ENCODE assay signal across 9 cellular contexts in the genomic region with DNA sequence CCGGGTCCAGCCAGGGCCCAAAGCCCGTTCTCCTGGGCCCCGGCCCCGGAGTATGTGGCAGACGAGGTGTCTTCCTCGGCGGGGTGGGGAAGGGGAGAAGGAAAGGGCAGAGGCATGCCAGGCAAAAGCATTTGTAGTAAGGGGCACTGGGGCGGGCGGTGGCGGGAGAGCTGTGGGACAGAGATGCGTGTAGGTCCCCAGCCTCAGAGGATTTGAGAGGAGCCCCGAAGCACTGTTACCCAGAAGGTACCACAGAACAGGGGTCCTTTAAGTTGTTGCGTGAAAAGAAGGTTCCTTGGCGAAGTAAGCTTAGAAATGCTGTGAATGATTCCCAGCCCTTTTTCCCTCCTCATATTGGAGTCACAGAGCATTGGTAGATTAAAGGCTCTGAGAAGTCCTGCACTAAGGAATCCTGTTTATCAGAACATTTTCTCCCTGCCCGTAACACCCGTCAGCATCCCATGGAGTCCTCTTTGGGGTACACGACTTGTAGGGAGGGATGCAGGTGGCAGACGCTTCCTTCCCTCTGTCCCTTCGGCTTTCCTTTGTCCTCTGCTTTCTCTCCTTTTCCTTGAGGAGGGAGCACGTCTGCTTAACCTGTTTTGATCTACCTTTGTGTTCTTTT. TPM values are rescaled to one million over a fixed set of nuclear protein-coding genes. Genes with fewer than 3 reads are reported as not detected.
DNase-seq lines count a peak whose midpoint lies in the region; ATAC-seq, FAIRE-seq and TF ChIP-seq lines count a peak whose summit lies in the region.
"Had no signal": no experiment of that assay in that cellular context is flagged by ENCODE, and none has a peak within 500 bp of the region (broad histone marks: within the 10 kb centered on the region; RNA-seq: fewer than 3 reads in every experiment).

No MANE protein-coding gene starts in this region.

- no peak for TF ChIP-seq POLR2A in gastrocnemius medialis (IDR thresholded peaks at IDR 0.05)

- in situ Hi-C loops in gastrocnemius medialis (cut with MboI; ENCODE audit: low sequenced_read_pairs in 4 of 4), result loop anchor here in 1 of 4 donors (10.0 kb wide), 1 partner anchor 149 kb away; no protein-coding TSS in a partner anchor

- H3K27me3 Mint-ChIP-seq in T-cell, result peaks cover 5 to 9% of the 10 kb centered on the region in 2 donors

- POLR2A ChIA-PET in T-cell (lab: Charles Lee), result interaction anchor here (0.5 kb wide), 2 partner anchors 66 to 355 kb away, joined by 4 to 13 read pairs; no protein-coding TSS in a partner anchor

- peaks cover 0 to 3% of the 10 kb centered on the region in 2 donors for H3K36me3 ChIP-seq in gastrocnemius medialis

- FAIRE-seq in GM19239 (lab: Jason Lieb, UNC), result no peak

- DNase-seq in T-cell (no peak), fibroblast of villous mesenchyme (ENCODE audit: low read depth) (peak; percentile 17), gastrocnemius medialis (no peak), germinal center (ENCODE audit: low spot score) (no peak), GM19239 (ENCODE audit: insufficient read length, low spot score) (no peak), A172 (ENCODE audit: low spot score) (no peak)
- DNase-seq: NCI-H1436 had no signal

- no peak for TF ChIP-seq CTCF in GM12875 (IDR thresholded peaks at IDR 0.05; ENCODE audit: borderline replicate concordance, insufficient read depth, low read depth, low read length)
- TF ChIP-seq CTCF in fibroblast of villous mesenchyme (IDR thresholded peaks at IDR 0.05; ENCODE audit: insufficient read depth, low read depth, low read length), result no peak
- no peak for TF ChIP-seq CTCF in gastrocnemius medialis (IDR thresholded peaks at IDR 0.05 in 4 of 5, conservative IDR thresholded peaks at IDR 0.05 in 1 of 5)

- H3K27ac Mint-ChIP-seq in T-cell, result peak overlapping the region; percentile 61 to 72

- H3K27me3 ChIP-seq in gastrocnemius medialis, result no peaks in the 10 kb centered on the region

- ATAC-seq in T-cell (replicated peaks in 1 of 4) (no peak), gastrocnemius medialis (peak; percentile 1 to 12)
- ATAC-seq in activated CD4-positive, CD25-positive, alpha-beta regulatory T cell treated with anti-CD3 and anti-CD28 coated beads, Interleukin-2, amount 50 U/mL, for 24 hours, result no peak

- H3K4me1 Mint-ChIP-seq in T-cell, result peaks cover 14 to 23% (median 16%) of the 10 kb centered on the region in 3 donors

- CTCF ChIA-PET in T-cell (lab: Charles Lee), result interaction anchor here (0.5 to 2.4 kb wide), 6 partner anchors 61 to 307 kb away, joined by 4 to 13 read pairs (median 6); a partner anchor contains a TSS

- peak overlapping the region; percentile 75 to 80 (median 79) for H3K4me3 Mint-ChIP-seq in T-cell

- H3K4me1 ChIP-seq in gastrocnemius medialis, result no peaks in the 10 kb centered on the region

- peak overlapping the region; percentile 28 to 72 (median 41) for H3K27ac ChIP-seq in gastrocnemius medialis

- intact Hi-C loops in gastrocnemius medialis (cut with DNase I; ENCODE audit: low total_unique reads), result loop anchor here (2.0 kb wide), 1 partner anchor 145 kb away; no protein-coding TSS in a partner anchor

- H3K4me3 ChIP-seq in GM12875 (ENCODE audit: low read depth, low read length) (peak overlapping the region; percentile 42), fibroblast of villous mesenchyme (ENCODE audit: low read depth, low read length) (peak overlapping the region; percentile 69), gastrocnemius medialis (peak overlapping the region; percentile 58 to 67 (median 59))

- no peaks in the 10 kb centered on the region for H3K9me3 Mint-ChIP-seq in T-cell

- no peaks in the 10 kb centered on the region for H3K9me3 ChIP-seq in gastrocnemius medialis

- no peaks in the 10 kb centered on the region for H3K36me3 Mint-ChIP-seq in T-cell

RNA-seq across cellular contexts. Expression of a gene that starts 12.5 kb away (rescaled TPM):
- total RNA-seq in T-cell (1 to 10 TPM; 2.9 to 9.1 (median 5.2) TPM), fibroblast of villous mesenchyme (0.97 and 2.2 TPM in 2 replicates), gastrocnemius medialis (1 to 10 TPM in 2 of 4 donors, under 1 TPM in 2; 0.25 to 1.8 (median 0.74) TPM)
- total RNA-seq in A172 (2014; rRNA removed; shearing (Covaris generic)), result 3.8 and 5.3 TPM in 2 replicates

RNA-seq across cellular contexts. Expression of a gene that starts 59.0 kb away (rescaled TPM):
- 10 to 100 TPM; 76.1 to 95.8 (median 91.9) TPM for total RNA-seq in T-cell
- total RNA-seq in fibroblast of villous mesenchyme, result 120 and 122 TPM in 2 replicates
- 100 to 1,000 TPM; 443 to 480 (median 462) TPM for total RNA-seq in gastrocnemius medialis
- 113 and 121 TPM in 2 replicates for total RNA-seq in A172 (2014; rRNA removed; shearing (Covaris generic))

RNA-seq across cellular contexts. Expression of a gene that starts 59.3 kb away (rescaled TPM):
- total RNA-seq in T-cell (10 to 100 TPM; 44.4 to 62.9 (median 54.3) TPM), fibroblast of villous mesenchyme (80.5 and 106 TPM in 2 replicates), gastrocnemius medialis (100 to 1,000 TPM; 719 to 936 (median 781) TPM)
- total RNA-seq in A172 (2014; rRNA removed; shearing (Covaris generic)), result 115 and 117 TPM in 2 replicates

Comparison
In these comparisons a context has a peak if more than half of its experiments do, and no peak if none do; other contexts are left out.
1. ATAC-seq: peak in gastrocnemius medialis (2 of 2); none in T-cell (0 of 4) and activated CD4-positive, CD25-positive, alpha-beta regulatory T cell treated with anti-CD3 and anti-CD28 coated beads, Interleukin-2, amount 50 U/mL, for 24 hours (0 of 2).
2. Peak in every context shown above with its lines, with median percentiles within 50 percentile points of each other: H3K4me3 ChIP-seq.